Comparison of ENCODE assay signal across 25 cellular contexts in genomic region chr9:134559013-134559412, GRCh38.
DNase-seq lines count a peak whose midpoint lies in the region; ATAC-seq and TF ChIP-seq lines count a peak whose summit lies in the region.
"Had no signal": no experiment of that assay in that cellular context is flagged by ENCODE, and none has a peak within 500 bp of the region (broad histone marks: within the 10 kb centered on the region; RNA-seq: fewer than 3 reads in every experiment).

No MANE protein-coding gene starts in this region.

- DNase-seq in cardiac septum (ENCODE audit: low spot score), result peak; percentile 19
- DNase-seq in heart right ventricle, result no peak
- peak; percentile 69 for DNase-seq in NOMO-1 treated with DMSO at 0.1 percent for 48 hours (lab: John Stamatoyannopoulos, UW; ENCODE audit: unreplicated experiment)
- DNase-seq in left lobe of liver (ENCODE audit: low spot score), result peak; percentile 15
- no peak for DNase-seq in central memory CD4-positive, alpha-beta T cell
- no peak for DNase-seq in Calu3
- DNase-seq: activated CD4-positive, alpha-beta T cell treated with anti-CD3 and anti-CD28 coated beads, Interleukin-2, amount 10 ng/mL, durations not matched to agents 24 days and 14 days; activated CD8-positive, alpha-beta memory T cell treated with anti-CD3 and anti-CD28 coated beads, Interleukin-2, amount 50 U/mL, for 48 hours; activated naive CD8-positive, alpha-beta T cell treated with anti-CD3 and anti-CD28 coated beads, Interleukin-2, amount 50 U/mL, for 24 hours; CD4-positive, CD25-positive, alpha-beta regulatory T cell; effector memory CD8-positive, alpha-beta T cell; esophagus squamous epithelium; H7; NCI-H526 treated with DMSO at 0.1 percent for 48 hours; PC-9; stimulated activated CD4-positive, alpha-beta T cell treated with anti-CD3 and anti-CD28 coated beads, Interleukin-12 subunit alpha, Interleukin-12 subunit beta, amount 100 ng/mL, for 4 hours; T-helper 17 cell had no signal

- H3K36me3 ChIP-seq in heart right ventricle, result no peaks in the 10 kb centered on the region
- H3K36me3 ChIP-seq: esophagus squamous epithelium, gastrocnemius medialis, neutrophil, SJCRH30, tibial artery had no signal

- ATAC-seq in heart right ventricle, result no peak
- no peak for ATAC-seq in left lobe of liver
- no peak for ATAC-seq in HG03378 (IDR thresholded peaks at IDR 0.05; ENCODE audit: unreplicated experiment)
- no peak for ATAC-seq in HG03354 (IDR thresholded peaks at IDR 0.05; ENCODE audit: poor library complexity, severe bottlenecking, unreplicated experiment)
- ATAC-seq: activated naive CD8-positive, alpha-beta T cell treated with anti-CD3 and anti-CD28 coated beads, Interleukin-2, amount 50 U/mL, for 24 hours; body of pancreas; effector memory CD8-positive, alpha-beta T cell; gastrocnemius medialis; T-helper 17 cell had no signal

- TF ChIP-seq CTCF in heart right ventricle (IDR thresholded peaks at IDR 0.05), result no peak
- no peak for TF ChIP-seq CTCF in Calu3 (IDR thresholded peaks at IDR 0.05; ENCODE audit: unreplicated experiment)

- BruUV-seq in Calu3 (replicated peaks; lab: Mats Ljungman, UMichigan), result no TSS peak

- no peaks in the 10 kb centered on the region for H3K36me3 Mint-ChIP-seq in Calu3 (ENCODE audit: insufficient read depth, unreplicated experiment)
- H3K36me3 Mint-ChIP-seq: CD4-positive, CD25-positive, alpha-beta regulatory T cell had no signal

- H3K4me1 Mint-ChIP-seq in Calu3 (ENCODE audit: low read depth, unreplicated experiment), result no peaks in the 10 kb centered on the region

- no peak overlapping the region for H3K27ac Mint-ChIP-seq in Calu3 (ENCODE audit: unreplicated experiment)
- H3K27ac Mint-ChIP-seq: activated CD4-positive, alpha-beta T cell treated with anti-CD3 and anti-CD28 coated beads, Interleukin-2, amount 10 ng/mL, durations not matched to agents 24 days and 14 days; activated naive CD8-positive, alpha-beta T cell treated with anti-CD3 and anti-CD28 coated beads, Interleukin-2, amount 50 U/mL, for 24 hours; CD4-positive, CD25-positive, alpha-beta regulatory T cell; stimulated activated naive CD8-positive, alpha-beta T cell treated with anti-CD3 and anti-CD28 coated beads, Interleukin-15, Interleukin-2, amounts not matched to agents 100 ng/mL and 50 ng/mL, for 24 hours; T-helper 17 cell had no signal

- no peak overlapping the region for H3K4me3 Mint-ChIP-seq in Calu3 (ENCODE audit: low read depth, unreplicated experiment)
- H3K4me3 Mint-ChIP-seq: activated CD4-positive, alpha-beta T cell treated with anti-CD3 and anti-CD28 coated beads, Interleukin-2, amount 10 ng/mL, durations not matched to agents 24 days and 14 days; activated naive CD8-positive, alpha-beta T cell treated with anti-CD3 and anti-CD28 coated beads, Interleukin-2, amount 50 U/mL, for 24 hours; effector memory CD8-positive, alpha-beta T cell; stimulated activated naive CD8-positive, alpha-beta T cell treated with anti-CD3 and anti-CD28 coated beads, Interleukin-15, Interleukin-2, amounts not matched to agents 100 ng/mL and 50 ng/mL, for 24 hours; T-helper 17 cell had no signal

- intact Hi-C loops in cardiac septum (cut with DNase I) (no loop called here), heart right ventricle (cut with DNase I) (no loop called here), Calu3 (cut with micrococcal nuclease; ENCODE audit: unreplicated experiment) (no loop called here)

- H3K4me1 ChIP-seq in heart right ventricle, result peaks cover 0 to 13% (median 0%) of the 10 kb centered on the region in 9 donors
- H3K4me1 ChIP-seq: body of pancreas, gastrocnemius medialis had no signal

- peaks cover 13% of the 10 kb centered on the region for H3K27me3 Mint-ChIP-seq in Calu3 (ENCODE audit: unreplicated experiment)

- H3K27me3 ChIP-seq in heart right ventricle, result peaks cover 0 to 26% (median 10%) of the 10 kb centered on the region in 7 donors
- H3K27me3 ChIP-seq: body of pancreas, SJCRH30, tibial artery had no signal

- H3K9me3 ChIP-seq in heart right ventricle, result peaks cover 0 to 8% (median 0%) of the 10 kb centered on the region in 11 donors
- H3K9me3 ChIP-seq: body of pancreas, esophagus squamous epithelium, gastrocnemius medialis, neutrophil, SJCRH30, tibial artery had no signal

- CTCF ChIA-PET in Calu3 (lab: Charles Lee), result no interaction called here

- H3K27ac ChIP-seq in heart right ventricle, result no peak overlapping the region
- H3K27ac ChIP-seq: body of pancreas, esophagus squamous epithelium, gastrocnemius medialis, neutrophil, PC-9, SJCRH30, tibial artery had no signal

- H3K4me3 ChIP-seq in heart right ventricle, result no peak overlapping the region
- H3K4me3 ChIP-seq: body of pancreas, esophagus squamous epithelium, gastrocnemius medialis, PC-9, SJCRH30, tibial artery had no signal

- 79 to 82% methylated on average over 5 of the region's 5 CpGs for WGBS in heart right ventricle, 2 donors

- peaks cover 2% of the 10 kb centered on the region for H3K9me3 Mint-ChIP-seq in Calu3 (ENCODE audit: low read depth, unreplicated experiment)
- H3K9me3 Mint-ChIP-seq: activated CD4-positive, alpha-beta T cell treated with anti-CD3 and anti-CD28 coated beads, Interleukin-2, amount 10 ng/mL, durations not matched to agents 24 days and 14 days; activated naive CD8-positive, alpha-beta T cell treated with anti-CD3 and anti-CD28 coated beads, Interleukin-2, amount 50 U/mL, for 24 hours had no signal

Comparison
In these comparisons a context has a peak if more than half of its experiments do, and no peak if none do; other contexts are left out.
1. DNase-seq: peak in cardiac septum (single experiment), NOMO-1 treated with DMSO at 0.1 percent for 48 hours (single experiment) and left lobe of liver (single experiment); none in heart right ventricle (0 of 2), central memory CD4-positive, alpha-beta T cell (single experiment) and Calu3 (single experiment).